In the genomic region with DNA sequence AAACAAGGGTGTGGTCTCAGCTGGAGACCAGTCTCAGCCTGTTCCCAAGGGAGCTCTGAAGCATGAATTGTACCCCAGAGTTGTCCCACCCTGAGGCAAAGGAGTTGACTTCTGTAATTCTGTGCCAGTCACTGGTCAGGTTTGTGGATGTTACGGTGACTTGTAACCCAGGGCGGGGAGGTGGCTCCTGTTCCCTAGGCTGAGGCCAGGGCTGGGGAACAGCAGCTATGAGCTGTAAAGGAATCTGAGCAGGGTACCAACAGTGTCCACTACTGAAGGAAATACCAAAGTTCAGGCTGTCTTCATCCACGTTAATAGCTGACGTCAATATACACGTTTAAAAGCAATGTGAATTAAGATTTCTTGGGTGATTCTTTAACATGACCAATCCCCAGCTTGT, we compare ENCODE assay signal across 20 cellular contexts.
A peak's percentile ranks its signal among the peaks of the same experiment; 100 is the strongest.
DNase-seq lines count a peak whose midpoint lies in the region; ATAC-seq, FAIRE-seq and TF ChIP-seq lines count a peak whose summit lies in the region.
"Had no signal": no experiment of that assay in that cellular context is flagged by ENCODE, and none has a peak within 500 bp of the region (broad histone marks: within the 10 kb centered on the region; RNA-seq: fewer than 3 reads in every experiment).

No MANE protein-coding gene starts in this region.

- no peak overlapping the region for H4K5ac ChIP-seq in mesendoderm (ENCODE audit: low read length)

- H3K27me3 ChIP-seq in MM.1S (replicated peaks; ENCODE audit: insufficient read depth, low read length) = no peaks in the 10 kb centered on the region
- H3K27me3 ChIP-seq in GM12878 (replicated peaks in 1 of 2; ENCODE audit: control insufficient read depth in 2 of 2, insufficient read depth in 2 of 2, low read length in 1 of 2) = no peaks in the 10 kb centered on the region
- H3K27me3 ChIP-seq in keratinocyte (ENCODE audit: control insufficient read depth, extremely low read depth, insufficient read depth, low read length) = peaks cover 4% of the 10 kb centered on the region
- no peaks in the 10 kb centered on the region for H3K27me3 ChIP-seq in thyroid gland
- H3K27me3 ChIP-seq in mesendoderm (ENCODE audit: insufficient read depth, low read length, poor library complexity) = no peaks in the 10 kb centered on the region

- no peaks in the 10 kb centered on the region for H3K9me3 ChIP-seq in MM.1S (replicated peaks; ENCODE audit: insufficient read depth, low read length)
- H3K9me3 ChIP-seq in GM12878 (replicated peaks; ENCODE audit: control insufficient read depth, insufficient read depth, low read length) = no peaks in the 10 kb centered on the region
- no peaks in the 10 kb centered on the region for H3K9me3 ChIP-seq in keratinocyte (ENCODE audit: control insufficient read depth, low read depth, low read length)
- H3K9me3 ChIP-seq in thyroid gland = no peaks in the 10 kb centered on the region
- H3K9me3 ChIP-seq: A549 had no signal

- no peak overlapping the region for H3K23ac ChIP-seq in mesendoderm (ENCODE audit: low read length)

- no peak overlapping the region for H3K4ac ChIP-seq in mesendoderm (ENCODE audit: low read depth, low read length)

- H3K36me3 ChIP-seq in MM.1S (replicated peaks; ENCODE audit: insufficient read depth, low read length) (no peaks in the 10 kb centered on the region), GM12878 (ENCODE audit: control insufficient read depth in 2 of 2, insufficient read depth in 2 of 2, low read length in 1 of 2) (no peaks in the 10 kb centered on the region), keratinocyte (ENCODE audit: control insufficient read depth in 2 of 2, extremely low read depth in 1 of 2, insufficient read depth in 2 of 2, low read length in 2 of 2) (no peaks in the 10 kb centered on the region), thyroid gland (no peaks in the 10 kb centered on the region), mesendoderm (ENCODE audit: control insufficient read depth, insufficient read depth, low read length) (no peaks in the 10 kb centered on the region)

- H2AK5ac ChIP-seq in mesendoderm (ENCODE audit: low read length) = no peak overlapping the region

- no peak for TF ChIP-seq CTCF in MM.1S (IDR thresholded peaks at IDR 0.05; ENCODE audit: low read length)
- TF ChIP-seq CTCF in GM12878 (IDR thresholded peaks at IDR 0.05 in 2 of 3, conservative IDR thresholded peaks at IDR 0.05 in 1 of 3; ENCODE audit: control insufficient read depth in 2 of 3, extremely low read depth in 1 of 3, insufficient read depth in 1 of 3, low read depth in 3 of 3, low read length in 3 of 3) = no peak
- no peak for TF ChIP-seq CTCF in keratinocyte (optimal IDR thresholded peaks at IDR 0.05 in 1 of 3, IDR thresholded peaks at IDR 0.05 in 1 of 3, conservative IDR thresholded peaks at IDR 0.05 in 1 of 3; ENCODE audit: extremely low read depth in 1 of 3, insufficient read depth in 2 of 3, low read length in 3 of 3)
- TF ChIP-seq CTCF in thyroid gland (IDR thresholded peaks at IDR 0.05) = no peak

- peaks cover 12% of the 10 kb centered on the region for H3F3A ChIP-seq in MM.1S (ENCODE audit: insufficient read depth, low read length)

- H4K20me1 ChIP-seq in MM.1S (ENCODE audit: insufficient read depth, low read length) = no peaks in the 10 kb centered on the region
- H4K20me1 ChIP-seq in GM12878 (ENCODE audit: control insufficient read depth, insufficient read depth) = no peaks in the 10 kb centered on the region
- no peaks in the 10 kb centered on the region for H4K20me1 ChIP-seq in keratinocyte (ENCODE audit: control insufficient read depth, extremely low read depth, insufficient read depth, low read length)

- H3K4me2 ChIP-seq in MM.1S (ENCODE audit: low read depth, low read length) (peak overlapping the region; percentile 85), GM12878 (ENCODE audit: control insufficient read depth, insufficient read depth) (peak overlapping the region; percentile 54; the same call in 1 of the 2 replicates), keratinocyte (ENCODE audit: control insufficient read depth, extremely low read depth, insufficient read depth, low read depth, low read length) (no peak overlapping the region), mesendoderm (ENCODE audit: low read length) (no peak overlapping the region)
- H3K4me2 ChIP-seq: A549 had no signal

- 71% methylated on average over 5 of the region's 5 CpGs for WGBS in GM12878 (ENCODE audit: insufficient coverage, insufficient replicate concordance, low lambda C conversion rate, missing lambda C conversion rate)
- 85 to 92% methylated on average over 5 of the region's 5 CpGs for WGBS in thyroid gland, 2 donors
- no CpG with 5 or more reads among the region's 5 CpGs for WGBS in mesendoderm (ENCODE audit: extremely low coverage, insufficient coverage, low lambda C conversion rate)

- no peak for ATAC-seq in GM12878
- ATAC-seq: A549, HCT116 had no signal

- H3K4me3 ChIP-seq in MM.1S (ENCODE audit: low read length) (no peak overlapping the region), GM12878 (no peak overlapping the region), keratinocyte (ENCODE audit: control insufficient read depth in 2 of 3, extremely low read depth in 1 of 3, insufficient read depth in 2 of 3, low read depth in 1 of 3, low read length in 3 of 3) (no peak overlapping the region), thyroid gland (replicated peaks in 1 of 3) (no peak overlapping the region), mesendoderm (ENCODE audit: low read length) (no peak overlapping the region)
- H3K4me3 ChIP-seq: A549 had no signal

- H3K79me1 ChIP-seq in mesendoderm (ENCODE audit: low read length) = no peaks in the 10 kb centered on the region

- H2BK5ac ChIP-seq in mesendoderm (ENCODE audit: low read length) = no peak overlapping the region

- DNase-seq in MM.1S (no peak), GM12878 (ENCODE audit: low read depth, low spot score) (no peak), keratinocyte (ENCODE audit: low read depth, low spot score) (no peak), thyroid gland (no peak), mesendoderm (no peak), dedifferentiated amniotic fluid mesenchymal stem cell (ENCODE audit: extremely low spot score) (no peak)
- DNase-seq in stimulated activated naive CD4-positive, alpha-beta T cell treated with Interleukin-2 at 50 U/mL for 16 hours (lab: John Stamatoyannopoulos, UW) = no peak
- DNase-seq: 8988T; ACHN; C1 segment of cervical spinal cord; Calu3; CD4-positive, alpha-beta memory T cell; COR-L47; DMS53; DMS79 treated with DMSO at 0.1 percent for 48 hours; GF-D8; H9 had no signal

- H2BK15ac ChIP-seq in mesendoderm (replicated peaks; ENCODE audit: low read depth) = no peak overlapping the region

- H2AFZ ChIP-seq in MM.1S (ENCODE audit: low read length) (no peak overlapping the region), GM12878 (ENCODE audit: control insufficient read depth, low read depth, low read length) (no peak overlapping the region), keratinocyte (ENCODE audit: control insufficient read depth, low read length) (peak overlapping the region; percentile 9)

- TF ChIP-seq RAD21 in GM12878 (IDR thresholded peaks at IDR 0.05; ENCODE audit: insufficient read depth, low read depth, low read length) = no peak

- no peak for TF ChIP-seq EP300 in GM12878 (IDR thresholded peaks at IDR 0.05; ENCODE audit: borderline replicate concordance in 1 of 2, control insufficient read depth in 1 of 2, low read depth in 2 of 2, low read length in 2 of 2)

- no peak overlapping the region for H3K9ac ChIP-seq in MM.1S (ENCODE audit: low read length)
- H3K9ac ChIP-seq in GM12878 (ENCODE audit: control insufficient read depth, insufficient read depth, low read length) = no peak overlapping the region
- no peak overlapping the region for H3K9ac ChIP-seq in keratinocyte (ENCODE audit: control insufficient read depth, extremely low read depth, insufficient read depth, low read length)
- no peak overlapping the region for H3K9ac ChIP-seq in mesendoderm (ENCODE audit: low read length)

- dilution Hi-C loops in keratinocyte (cut with MboI; ENCODE audit: extremely low pct_ligation_motif_present, low sequenced_read_pairs) = no loop called here

- POLR2A ChIA-PET in GM12878 (lab: Charles Lee) = interaction anchor here (1.2 kb wide), 1 partner anchor 9 kb away, joined by 3 read pairs; no protein-coding TSS in a partner anchor

- SMC1A ChIA-PET in GM12878 (lab: Charles Lee; ENCODE audit: uncharacterized antibody, unreplicated experiment) = interaction anchor here (0.9 to 1.8 kb wide), 9 partner anchors 9 to 157 kb away, joined by 3 to 10 read pairs (median 3); no protein-coding TSS in a partner anchor

- no peaks in the 10 kb centered on the region for H3K9me1 ChIP-seq in keratinocyte (ENCODE audit: control insufficient read depth, extremely low read depth, insufficient read depth, low read length)

- peaks cover 30% of the 10 kb centered on the region for H3K4me1 ChIP-seq in MM.1S (ENCODE audit: low read length)
- peaks cover 31% of the 10 kb centered on the region for H3K4me1 ChIP-seq in GM12878 (ENCODE audit: control insufficient read depth, insufficient read depth, low read length)
- H3K4me1 ChIP-seq in keratinocyte (ENCODE audit: control insufficient read depth, extremely low read depth, insufficient read depth, low read length) = peaks cover 4% of the 10 kb centered on the region
- H3K4me1 ChIP-seq in thyroid gland = peaks cover 13 to 45% of the 10 kb centered on the region in 2 donors
- no peaks in the 10 kb centered on the region for H3K4me1 ChIP-seq in mesendoderm (ENCODE audit: control insufficient read depth, low read depth, low read length)

- no peak overlapping the region for H3K56ac ChIP-seq in mesendoderm (ENCODE audit: low read length)

- H4K8ac ChIP-seq in mesendoderm (ENCODE audit: low read depth, low read length) = no peak overlapping the region

- no peaks in the 10 kb centered on the region for H3K79me2 ChIP-seq in MM.1S (ENCODE audit: low read length)
- no peaks in the 10 kb centered on the region for H3K79me2 ChIP-seq in GM12878 (ENCODE audit: control insufficient read depth, insufficient read depth, low read length)
- H3K79me2 ChIP-seq in keratinocyte (ENCODE audit: control insufficient read depth, insufficient read depth, low read length) = no peaks in the 10 kb centered on the region
- H3K79me2 ChIP-seq in mesendoderm (ENCODE audit: control insufficient read depth, insufficient read depth, low read length) = no peaks in the 10 kb centered on the region

- no TSS peak for BruUV-seq in GM12878 (replicated peaks; lab: Mats Ljungman, UMichigan)

- no peak overlapping the region for H2BK120ac ChIP-seq in mesendoderm (ENCODE audit: low read depth, low read length)

- CTCF ChIA-PET in GM12878 (lab: Yijun Ruan, JAX) = interaction anchor here (0.9 to 1.6 kb wide), 5 partner anchors 10 to 278 kb away, joined by 3 to 6 read pairs (median 3); no protein-coding TSS in a partner anchor

- H3K27ac ChIP-seq in MM.1S (ENCODE audit: low read length) (no peak overlapping the region; the same call in 1 of the 2 replicates), GM12878 (ENCODE audit: control insufficient read depth, insufficient read depth) (no peak overlapping the region), keratinocyte (ENCODE audit: control insufficient read depth, insufficient read depth, low read length) (no peak overlapping the region), thyroid gland (peak overlapping the region; percentile 28 to 43 (median 38)), mesendoderm (ENCODE audit: low read depth, low read length) (no peak overlapping the region)
- H3K27ac ChIP-seq: A549 had no signal

- no peak overlapping the region for H3K18ac ChIP-seq in mesendoderm (ENCODE audit: low read length)

- TF ChIP-seq POLR2A in GM12878 (IDR thresholded peaks at IDR 0.05; ENCODE audit: low read depth, low read length) (no peak), thyroid gland (IDR thresholded peaks at IDR 0.05) (no peak)

- in situ Hi-C loops in GM12878 (cut with MboI) = no loop called here

- RAD21 ChIA-PET in GM12878 (lab: Charles Lee; ENCODE audit: unreplicated experiment) = interaction anchor here (1.3 to 1.6 kb wide), 3 partner anchors 10 to 101 kb away, joined by 3 to 4 read pairs (median 3); no protein-coding TSS in a partner anchor

- no peaks in the 10 kb centered on the region for H3K9me2 ChIP-seq in MM.1S (replicated peaks; ENCODE audit: insufficient read depth, low read length)

- no peak for FAIRE-seq in GM12878 (lab: Jason Lieb, UNC)
- FAIRE-seq in keratinocyte (lab: Jason Lieb, UNC) = no peak
- FAIRE-seq: A549, GM12892 had no signal

- intact Hi-C loops in GM12878 (cut with micrococcal nuclease; ENCODE audit: unreplicated experiment) = no loop called here
- intact Hi-C loops in thyroid gland (cut with DNase I) = no loop called here

Comparison
In these comparisons a context has a peak if more than half of its experiments do, and no peak if none do; other contexts are left out.
1. H3K27ac ChIP-seq: peak in thyroid gland (3 of 3); none in MM.1S (single experiment), GM12878 (single experiment), keratinocyte (single experiment) and mesendoderm (single experiment).
2. H3K4me2 ChIP-seq: peak in MM.1S (single experiment) and GM12878 (single experiment); none in keratinocyte (single experiment) and mesendoderm (single experiment).